Comparison of ENCODE assay signal across 35 cellular contexts in genomic region chr11:9646324-9646723, GRCh38.
"Had no signal": no experiment of that assay in that cellular context is flagged by ENCODE, and none has a peak within 500 bp of the region (broad histone marks: within the 10 kb centered on the region; RNA-seq: fewer than 3 reads in every experiment).

No MANE protein-coding gene starts in this region.

- H3K9me3 ChIP-seq: esophagus muscularis mucosa, ovary, prostate gland, stomach, thyroid gland, upper lobe of right lung had no signal

- DNase-seq: activated CD4-positive, alpha-beta memory T cell treated with anti-CD3 and anti-CD28 coated beads, Interleukin-2, amount 10 ng/mL, durations not matched to agents 7 days and 5 days; activated CD4-positive, alpha-beta T cell treated with anti-CD3 and anti-CD28 coated beads for 1 hour; activated CD4-positive, alpha-beta T cell treated with anti-CD3 and anti-CD28 coated beads, Interleukin-2, amount 10 ng/mL, durations not matched to agents 7 days and 5 days; activated CD8-positive, alpha-beta memory T cell treated with anti-CD3 and anti-CD28 coated beads, Interleukin-2, amount 50 U/mL, for 48 hours; activated gamma-delta T cell; activated naive CD4-positive, alpha-beta T cell treated with anti-CD3 and anti-CD28 coated beads, Interleukin-2, amount 10 ng/mL, durations not matched to agents 7 days and 5 days; activated T-cell treated with anti-CD3 and anti-CD28 coated beads, Interleukin-2, amount 50 U/mL, for 24 hours; amniotic stem cell; brain microvascular endothelial cell; caudate nucleus; cortex of kidney; endodermal cell; foreskin keratinocyte; heart left ventricle; hypothalamus; immature natural killer cell; kidney; left colon; mammary epithelial cell; naive B cell; nephron progenitor cell; ovary; retina; stimulated activated CD4-positive, alpha-beta T cell treated with anti-CD3 and anti-CD28 coated beads, Interleukin-4, amount 100 ng/mL, for 4 hours; stimulated activated CD8-positive, alpha-beta memory T cell treated with anti-CD3 and anti-CD28 coated beads, Interleukin-4, amount 100 ng/mL, for 48 hours; stimulated activated naive B cell treated with anti-CD40 and anti-IgM and Interleukin-4, amounts not matched to agents 10 μg/mL and 1 μg/mL and 100 μg/mL, for 72 hours; stomach; T1000; thyroid gland; upper lobe of right lung had no signal

- ATAC-seq: foreskin keratinocyte; heart left ventricle; left colon; sciatic nerve; stimulated activated naive B cell treated with anti-CD40 and anti-IgM and Interleukin-4, amounts not matched to agents 10 μg/mL and 1 μg/mL and 100 μg/mL, for 72 hours; upper lobe of right lung had no signal

- H3K27ac ChIP-seq: brain microvascular endothelial cell, esophagus muscularis mucosa, foreskin keratinocyte, heart left ventricle, ovary, prostate gland, skin epidermis, stomach, thyroid gland, upper lobe of right lung had no signal

- H3K4me3 ChIP-seq: esophagus muscularis mucosa, heart left ventricle, ovary, prostate gland, skin epidermis, stomach, thyroid gland, upper lobe of right lung had no signal

- H3K27me3 ChIP-seq: brain microvascular endothelial cell, esophagus muscularis mucosa, foreskin keratinocyte, heart left ventricle, ovary, stomach, thyroid gland, upper lobe of right lung had no signal

- H3K4me1 ChIP-seq: esophagus muscularis mucosa, foreskin keratinocyte, prostate gland, stomach, thyroid gland, upper lobe of right lung had no signal

- H3K36me3 ChIP-seq: brain microvascular endothelial cell, esophagus muscularis mucosa, heart left ventricle, ovary, prostate gland, stomach, thyroid gland, upper lobe of right lung had no signal

- FAIRE-seq: astrocyte, kidney had no signal
